8 cellular contexts compared by ENCODE assay signal in the genomic region with DNA sequence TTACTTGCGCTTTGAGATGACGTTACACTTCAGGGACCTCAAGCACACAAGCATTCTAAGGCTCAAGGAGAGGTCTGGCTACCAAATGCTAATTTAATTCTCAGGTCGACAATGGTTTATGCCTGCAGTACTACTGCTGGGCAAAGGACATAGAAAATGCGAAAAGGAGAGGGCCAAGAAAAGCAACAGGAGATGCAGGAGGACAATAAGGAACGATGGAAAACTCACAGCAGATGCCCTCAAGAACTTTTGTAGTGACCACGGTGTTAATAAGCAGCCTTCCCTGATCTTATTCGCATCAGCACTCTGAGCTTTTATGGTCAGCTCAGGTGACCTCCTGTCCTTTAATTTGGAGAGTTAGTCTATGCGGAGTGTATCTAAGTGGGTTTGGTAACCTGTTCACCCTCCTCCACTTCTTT.
DNase-seq lines count a peak whose midpoint lies in the region; ATAC-seq and TF ChIP-seq lines count a peak whose summit lies in the region.

No MANE protein-coding gene starts in this region.

- intact Hi-C loops in Caco-2 (cut with micrococcal nuclease; ENCODE audit: unreplicated experiment) = loop anchor here (1.0 to 2.0 kb wide), 3 partner anchors 178 to 730 kb away; a partner anchor contains a TSS

- H3K27ac ChIP-seq in mucosa of rectum (ENCODE audit: low read depth in 2 of 2, low read length in 2 of 2) = peak overlapping the region; percentile 58 to 68

- peak overlapping the region; percentile 61 for H3K4me3 ChIP-seq in Caco-2 (ENCODE audit: low read depth, low read length)
- H3K4me3 ChIP-seq in choroid plexus epithelial cell (ENCODE audit: low read depth, low read length) = peak overlapping the region; percentile 83
- H3K4me3 ChIP-seq in mucosa of rectum (ENCODE audit: low read length in 2 of 2) = peak overlapping the region; percentile 83 to 95

- H3K27me3 ChIP-seq in Caco-2 (replicated peaks; ENCODE audit: control insufficient read depth, insufficient read depth, low read length) (no peaks in the 10 kb centered on the region), mucosa of rectum (ENCODE audit: control insufficient read depth in 2 of 2, insufficient read depth in 2 of 2, low read length in 2 of 2) (no peaks in the 10 kb centered on the region)

- peak overlapping the region; percentile 91 for H3K27ac Mint-ChIP-seq in Caco-2 (ENCODE audit: unreplicated experiment)
- peak overlapping the region; percentile 70 to 97 (median 90) for H3K27ac Mint-ChIP-seq in IgD-negative memory B cell

- H3K9me3 Mint-ChIP-seq in Caco-2 (ENCODE audit: unreplicated experiment) = no peaks in the 10 kb centered on the region
- H3K9me3 Mint-ChIP-seq in IgD-negative memory B cell = no peaks in the 10 kb centered on the region

- no peaks in the 10 kb centered on the region for H3K9me3 ChIP-seq in Caco-2
- H3K9me3 ChIP-seq in mucosa of rectum (ENCODE audit: control insufficient read depth in 2 of 2, low read length in 2 of 2) = no peaks in the 10 kb centered on the region

- peaks cover 12% of the 10 kb centered on the region for H3K36me3 Mint-ChIP-seq in Caco-2 (ENCODE audit: insufficient read depth, unreplicated experiment)
- H3K36me3 Mint-ChIP-seq in IgD-negative memory B cell = no peaks in the 10 kb centered on the region

- peak; percentile 54 for ATAC-seq in GM21528 (IDR thresholded peaks at IDR 0.05; ENCODE audit: low FRiP score, unreplicated experiment)

- H3K4me3 Mint-ChIP-seq in Caco-2 (ENCODE audit: unreplicated experiment) = peak overlapping the region; percentile 89
- peak overlapping the region; percentile 86 to 99 (median 97) for H3K4me3 Mint-ChIP-seq in IgD-negative memory B cell

- CTCF ChIA-PET in Caco-2 (lab: Charles Lee) = interaction anchor here (0.6 to 0.8 kb wide), 2 partner anchors 363 to 464 kb away, joined by 3 to 5 read pairs; no protein-coding TSS in a partner anchor

- BruUV-seq in Caco-2 (replicated peaks; lab: Mats Ljungman, UMichigan) = TSS peak; percentile 65

- no peak for TF ChIP-seq CTCF in Caco-2 (IDR thresholded peaks at IDR 0.05; ENCODE audit: insufficient read depth in 1 of 2, low read depth in 1 of 2, low read length in 1 of 2, severe bottlenecking in 1 of 2, unreplicated experiment in 1 of 2)
- TF ChIP-seq CTCF in choroid plexus epithelial cell (conservative IDR thresholded peaks at IDR 0.05; ENCODE audit: low read depth, low read length) = no peak

- H3K4me1 ChIP-seq in Caco-2 (peaks cover 6% of the 10 kb centered on the region), mucosa of rectum (ENCODE audit: control insufficient read depth in 2 of 2, insufficient read depth in 2 of 2, low read length in 2 of 2) (peaks cover 4 to 8% of the 10 kb centered on the region in 2 donors)

- POLR2A ChIA-PET in Caco-2 (lab: Charles Lee) = interaction anchor here (0.5 to 1.1 kb wide), 2 partner anchors 228 to 490 kb away, joined by 4 to 11 read pairs; a partner anchor contains a TSS

- H3K9ac ChIP-seq in mucosa of rectum (ENCODE audit: low read depth in 1 of 2, low read length in 2 of 2) = peak overlapping the region; percentile 52 to 81

- H3K36me3 ChIP-seq in Caco-2 (ENCODE audit: control insufficient read depth, insufficient read depth, low read length) = no peaks in the 10 kb centered on the region
- H3K36me3 ChIP-seq in mucosa of rectum (ENCODE audit: control insufficient read depth in 2 of 2, insufficient read depth in 2 of 2, low read length in 2 of 2) = no peaks in the 10 kb centered on the region

- H3K27me3 Mint-ChIP-seq in Caco-2 (ENCODE audit: insufficient read depth, unreplicated experiment) (peaks cover 3% of the 10 kb centered on the region), IgD-negative memory B cell (no peaks in the 10 kb centered on the region)

- H3K4me1 Mint-ChIP-seq in Caco-2 (ENCODE audit: low read depth, unreplicated experiment) (no peaks in the 10 kb centered on the region), IgD-negative memory B cell (peaks cover 22 to 38% (median 24%) of the 10 kb centered on the region in 3 donors)

- DNase-seq in Caco-2 (no peak), choroid plexus epithelial cell (ENCODE audit: low read depth) (no peak), COLO668 (lab: John Stamatoyannopoulos, UW; ENCODE audit: unreplicated experiment) (no peak), GDM1 (lab: John Stamatoyannopoulos, UW) (no peak), NCI-H1092 (lab: John Stamatoyannopoulos, UW) (no peak)
